Comparison of ENCODE assay signal across 1 cellular context in the genomic region with DNA sequence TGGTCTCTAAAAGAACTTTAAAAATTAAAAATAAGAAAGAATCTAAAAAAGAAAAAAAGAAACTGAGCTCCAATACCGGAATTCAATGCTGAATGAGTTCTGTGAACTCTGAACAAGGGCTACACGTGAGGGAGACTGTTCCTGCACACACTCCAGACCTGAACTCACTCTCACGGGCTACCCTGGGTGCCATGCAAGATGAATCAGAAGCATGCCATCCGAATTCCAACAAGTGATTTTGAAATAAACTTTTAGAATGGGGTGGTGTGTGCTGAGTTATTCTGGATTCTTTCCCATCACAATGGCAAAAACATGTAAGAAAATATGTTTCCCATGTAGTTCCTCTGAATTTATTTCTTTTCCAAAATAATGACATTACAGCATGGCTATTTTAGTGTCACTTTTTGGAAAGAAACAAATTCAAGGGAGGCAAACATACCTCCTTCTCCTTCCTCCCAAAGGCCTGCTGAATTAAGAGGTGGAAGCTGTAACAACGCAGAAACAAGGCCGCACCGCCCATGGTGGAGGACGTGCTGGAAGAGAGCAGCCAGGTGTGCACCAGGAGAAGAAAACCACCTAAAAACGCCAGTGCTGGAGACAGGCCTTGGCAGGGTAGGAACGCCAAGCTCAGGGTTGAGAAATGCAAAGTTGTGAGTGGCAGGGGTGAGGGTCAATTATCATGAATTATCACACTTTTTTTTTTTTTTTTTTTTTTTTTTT.
TF ChIP-seq lines count a peak whose summit lies in the region.

No MANE protein-coding gene starts in this region.

TF ChIP-seq in IMR-90, 13 proteins besides CTCF, POLR2A, EP300 and RAD21:
- TF ChIP-seq BHLHE40 (IDR thresholded peaks at IDR 0.05; ENCODE audit: low read depth, low read length) (peak; percentile 74; the same call in 1 of the 2 replicates), FOS (IDR thresholded peaks at IDR 0.05; ENCODE audit: low read depth, low read length) (no peak)
TF ChIP-seq in IMR-90: peak in this region for 1.
